ENCODE assay signal across 8 cellular contexts in genomic region chr7:32732767-32733166, GRCh38.
A peak's percentile ranks its signal among the peaks of the same experiment; 100 is the strongest.
DNase-seq lines count a peak whose midpoint lies in the region; ATAC-seq, FAIRE-seq and TF ChIP-seq lines count a peak whose summit lies in the region.
"Not testable (repeated sequence)": the region's sequence is repeated elsewhere in the genome, so short reads cannot be mapped to it uniquely, and the experiment has no call there.

No MANE protein-coding gene starts in this region.

- H3K79me2 ChIP-seq in GM23338 (replicated peaks; ENCODE audit: insufficient read depth) = not testable (repeated sequence)
- peaks cover 25% of the 10 kb centered on the region; the same call in 1 of the 2 replicates for H3K79me2 ChIP-seq in Loucy (ENCODE audit: insufficient read depth, low read length)

- TF ChIP-seq POLR2A in A549 (IDR thresholded peaks at IDR 0.05; ENCODE audit: low read length) = not testable (repeated sequence)

- H3K4me2 ChIP-seq in A549 (peak overlapping the region; percentile 68), Loucy (ENCODE audit: low read depth, low read length, poor library complexity, severe bottlenecking) (peak overlapping the region; percentile 63)
- not testable (repeated sequence) for H3K4me2 ChIP-seq in GM23338

- DNase-seq in A549 (ENCODE audit: low read depth in 1 of 2, low spot score in 1 of 2); GM23338 (ENCODE audit: low spot score); activated CD8-positive, alpha-beta T cell treated with anti-CD3 and anti-CD28 coated beads for 36 hours; stimulated activated naive CD8-positive, alpha-beta T cell treated with anti-CD3 and anti-CD28 coated beads, Interleukin-15, amount 100 ng/mL, for 72 hours: not testable (repeated sequence)
- DNase-seq in OCI-M1 (lab: John Stamatoyannopoulos, UW) (peak; percentile 60), islet precursor cell (peak; percentile 59)

- not testable (repeated sequence) for H3K9me2 ChIP-seq in GM23338 (ENCODE audit: insufficient read depth); Loucy (replicated peaks; ENCODE audit: low read depth, low read length)

- H3K9me3 ChIP-seq in A549; Loucy (ENCODE audit: insufficient read depth, low read depth, low read length): not testable (repeated sequence)

- H3F3A ChIP-seq in GM23338 (replicated peaks; ENCODE audit: low read depth); Loucy (ENCODE audit: low read depth): not testable (repeated sequence)

- intact Hi-C loops in activated CD8-positive, alpha-beta T cell treated with anti-CD3 and anti-CD28 coated beads for 36 hours (cut with micrococcal nuclease) = not testable (repeated sequence)

- not testable (repeated sequence) for H3K9me3 Mint-ChIP-seq in GM23338; activated CD8-positive, alpha-beta T cell treated with anti-CD3 and anti-CD28 coated beads for 36 hours; stimulated activated naive CD8-positive, alpha-beta T cell treated with anti-CD3 and anti-CD28 coated beads, Interleukin-15, amount 100 ng/mL, for 72 hours
- H3K9me3 Mint-ChIP-seq in brain = peaks cover 5 to 13% (median 11%) of the 10 kb centered on the region in 5 experiments

- H3K4me3 Mint-ChIP-seq in GM23338; activated CD8-positive, alpha-beta T cell treated with anti-CD3 and anti-CD28 coated beads for 36 hours; stimulated activated naive CD8-positive, alpha-beta T cell treated with anti-CD3 and anti-CD28 coated beads, Interleukin-15, amount 100 ng/mL, for 72 hours: not testable (repeated sequence)
- H3K4me3 Mint-ChIP-seq in brain = peak overlapping the region in 3 of 5 experiments; percentile 20 to 30 (median 28)

- not testable (repeated sequence) for ATAC-seq in A549
- 0 out of 3 replicates have a peak, but pooled peaks have one; percentile 3 for ATAC-seq in GM23338
- peak; percentile 21 for ATAC-seq in activated CD8-positive, alpha-beta T cell treated with anti-CD3 and anti-CD28 coated beads for 36 hours
- peak; percentile 60 for ATAC-seq in stimulated activated naive CD8-positive, alpha-beta T cell treated with anti-CD3 and anti-CD28 coated beads, Interleukin-15, amount 100 ng/mL, for 72 hours

- not testable (repeated sequence) for H3K4me3 ChIP-seq in A549, GM23338
- H3K4me3 ChIP-seq in Loucy (ENCODE audit: low read length, poor library complexity, severe bottlenecking) = peak overlapping the region; percentile 43

- peaks cover 12% of the 10 kb centered on the region; the same call in 2 of the 3 replicates for H3K4me1 Mint-ChIP-seq in GM23338
- not testable (repeated sequence) for H3K4me1 Mint-ChIP-seq in activated CD8-positive, alpha-beta T cell treated with anti-CD3 and anti-CD28 coated beads for 36 hours (ENCODE audit: low read depth); stimulated activated naive CD8-positive, alpha-beta T cell treated with anti-CD3 and anti-CD28 coated beads, Interleukin-15, amount 100 ng/mL, for 72 hours
- H3K4me1 Mint-ChIP-seq in brain = peaks cover 26% of the 10 kb centered on the region

- not testable (repeated sequence) for H2AFZ ChIP-seq in GM23338; Loucy (ENCODE audit: low read length)

- peaks cover 14% of the 10 kb centered on the region for H3K27me3 ChIP-seq in GM23338 (ENCODE audit: insufficient read depth)
- H3K27me3 ChIP-seq in Loucy (ENCODE audit: insufficient read depth, low read length, poor library complexity, severe bottlenecking) = not testable (repeated sequence)

- POLR2A ChIA-PET in A549 (lab: Yijun Ruan, JAX); activated CD8-positive, alpha-beta T cell treated with anti-CD3 and anti-CD28 coated beads for 36 hours (lab: Charles Lee): not testable (repeated sequence)

- H3K27me3 Mint-ChIP-seq in GM23338 (ENCODE audit: insufficient read depth, low read depth, poor library complexity); activated CD8-positive, alpha-beta T cell treated with anti-CD3 and anti-CD28 coated beads for 36 hours; brain: not testable (repeated sequence)
- peaks cover 30% of the 10 kb centered on the region for H3K27me3 Mint-ChIP-seq in stimulated activated naive CD8-positive, alpha-beta T cell treated with anti-CD3 and anti-CD28 coated beads, Interleukin-15, amount 100 ng/mL, for 72 hours

- 63% methylated on average over 4 of the region's 4 CpGs for WGBS in A549 (ENCODE audit: missing lambda C conversion rate)

- H3K9ac ChIP-seq in Loucy (ENCODE audit: low read depth, low read length, poor library complexity, severe bottlenecking) = not testable (repeated sequence)

- not testable (repeated sequence) for H3K27ac ChIP-seq in A549; GM23338 (ENCODE audit: low read depth)

- CTCF ChIA-PET in A549 (lab: Yijun Ruan, JAX); activated CD8-positive, alpha-beta T cell treated with anti-CD3 and anti-CD28 coated beads for 36 hours (lab: Charles Lee): not testable (repeated sequence)

- not testable (repeated sequence) for H4K20me1 ChIP-seq in GM23338 (replicated peaks; ENCODE audit: insufficient read depth); Loucy (ENCODE audit: insufficient read depth, low read length, poor library complexity, severe bottlenecking)

- FAIRE-seq in A549 (lab: Jason Lieb, UNC) = not testable (repeated sequence)

- TF ChIP-seq CTCF in A549 (IDR thresholded peaks at IDR 0.05); GM23338 (conservative IDR thresholded peaks at IDR 0.05; ENCODE audit: low read depth in 2 of 2); Loucy (conservative IDR thresholded peaks at IDR 0.05; ENCODE audit: low read length); activated CD8-positive, alpha-beta T cell treated with anti-CD3 and anti-CD28 coated beads for 36 hours (IDR thresholded peaks at IDR 0.05); brain (conservative IDR thresholded peaks at IDR 0.05): not testable (repeated sequence)

- not testable (repeated sequence) for H3K36me3 ChIP-seq in GM23338 (ENCODE audit: insufficient read depth); Loucy (ENCODE audit: insufficient read depth, low read length)

- TF ChIP-seq EP300 in A549 (IDR thresholded peaks at IDR 0.05) = not testable (repeated sequence)

- not testable (repeated sequence) for H3K27ac Mint-ChIP-seq in GM23338; activated CD8-positive, alpha-beta T cell treated with anti-CD3 and anti-CD28 coated beads for 36 hours; brain; stimulated activated naive CD8-positive, alpha-beta T cell treated with anti-CD3 and anti-CD28 coated beads, Interleukin-15, amount 100 ng/mL, for 72 hours

- H3K4me1 ChIP-seq in A549 = peaks cover 23% of the 10 kb centered on the region
- H3K4me1 ChIP-seq in GM23338 (ENCODE audit: insufficient read depth); Loucy (ENCODE audit: insufficient read depth, low read length, poor library complexity, severe bottlenecking): not testable (repeated sequence)

- H3K36me3 Mint-ChIP-seq in GM23338 (ENCODE audit: low read depth); activated CD8-positive, alpha-beta T cell treated with anti-CD3 and anti-CD28 coated beads for 36 hours (ENCODE audit: low read depth): not testable (repeated sequence)
- peaks cover 12% of the 10 kb centered on the region for H3K36me3 Mint-ChIP-seq in brain

- TF ChIP-seq RAD21 in A549 (conservative IDR thresholded peaks at IDR 0.05 in 1 of 2, IDR thresholded peaks at IDR 0.05 in 1 of 2) = not testable (repeated sequence)
